Comparison of ENCODE assay signal across 8 cellular contexts in the genomic region with DNA sequence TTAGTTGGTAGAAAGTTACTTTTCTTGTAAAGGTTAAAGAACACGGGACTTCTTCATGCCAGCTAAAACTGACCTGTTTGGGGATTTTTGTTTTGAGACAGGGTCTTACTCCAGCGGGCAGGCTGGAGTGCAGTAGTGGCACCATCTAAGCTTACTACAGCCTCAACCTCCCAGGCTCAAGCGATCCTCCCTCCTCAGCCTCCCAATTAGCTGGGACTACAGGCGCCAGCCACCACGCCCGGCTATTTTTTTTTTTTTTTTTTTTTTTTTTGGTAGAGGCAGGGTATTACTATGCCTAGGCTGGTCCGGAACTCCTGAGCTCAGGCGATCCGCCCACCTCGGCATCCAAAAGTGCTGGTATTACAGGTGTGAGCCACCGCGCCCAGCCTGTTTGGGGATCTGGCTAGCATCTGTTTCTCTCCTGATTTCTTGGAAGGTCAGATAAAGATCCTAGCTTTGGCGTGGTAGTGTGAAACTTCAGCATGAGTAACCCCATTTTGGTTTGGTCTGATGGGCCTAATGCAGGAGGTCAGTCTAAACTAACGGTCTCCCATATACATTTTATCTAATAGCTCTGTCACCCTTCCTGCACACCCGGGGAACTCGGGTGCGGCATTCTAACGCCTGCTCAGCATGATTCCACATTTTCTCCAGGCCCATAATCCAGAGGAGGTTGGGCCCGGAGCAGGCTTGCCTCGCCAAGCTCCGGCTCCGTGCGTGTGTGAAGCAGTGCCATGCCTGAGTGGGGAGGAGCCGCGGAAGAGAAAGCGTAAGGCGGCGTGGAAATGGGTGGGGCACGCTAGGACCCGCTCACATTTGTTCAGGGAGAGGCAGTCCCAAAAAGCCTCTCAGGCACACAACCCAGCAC.
DNase-seq lines count a peak whose midpoint lies in the region; ATAC-seq and TF ChIP-seq lines count a peak whose summit lies in the region.

No MANE protein-coding gene starts in this region.

- TF ChIP-seq CTCF in AG04449 (IDR thresholded peaks at IDR 0.05; ENCODE audit: insufficient read depth, low read length, missing control alignments): no peak

- H3K36me3 ChIP-seq in mucosa of rectum (ENCODE audit: control insufficient read depth in 2 of 2, insufficient read depth in 2 of 2, low read length in 2 of 2): peaks cover 15 to 22% of the 10 kb centered on the region in 2 donors

- CTCF ChIA-PET in AG04449 (lab: Yijun Ruan, JAX): interaction anchor here (0.6 to 4.8 kb wide), 7 partner anchors 9 to 100 kb away, joined by 3 to 39 read pairs (median 4); a partner anchor contains a TSS

- POLR2A ChIA-PET in AG04449 (lab: Yijun Ruan, JAX): interaction anchor here (1.1 to 3.3 kb wide), 7 partner anchors 11 to 99 kb away, joined by 3 to 24 read pairs (median 5); a partner anchor contains a TSS

- no peak for DNase-seq in AG04449 (ENCODE audit: low read depth, low spot score)
- peak; percentile 72 for DNase-seq in NCI-H69 (lab: John Stamatoyannopoulos, UW)
- peak; percentile 52 for DNase-seq in activated CD8-positive, alpha-beta memory T cell treated with anti-CD3 and anti-CD28 coated beads, Interleukin-2, amount 50 U/mL, for 1 hour (ENCODE audit: extremely low read depth)
- DNase-seq in epithelial cell of prostate (ENCODE audit: low read depth, low spot score): no peak
- peak; percentile 44 for DNase-seq in stimulated activated CD8-positive, alpha-beta memory T cell treated with anti-CD3 and anti-CD28 coated beads, Interleukin-7, amount 100 ng/mL, for 24 hours (ENCODE audit: low read depth)

- H3K4me1 ChIP-seq in mucosa of rectum (ENCODE audit: control insufficient read depth in 2 of 2, insufficient read depth in 2 of 2, low read length in 2 of 2): peaks cover 16 to 23% of the 10 kb centered on the region in 2 donors

- peak; percentile 41 for ATAC-seq in GM18517 (IDR thresholded peaks at IDR 0.05; ENCODE audit: unreplicated experiment)
- ATAC-seq in HG03039 (IDR thresholded peaks at IDR 0.05; ENCODE audit: unreplicated experiment): peak; percentile 46

- peak overlapping the region; percentile 92 to 100 for H3K9ac ChIP-seq in mucosa of rectum (ENCODE audit: low read depth in 1 of 2, low read length in 2 of 2)

- H3K4me3 ChIP-seq in AG04449 (ENCODE audit: low read depth, low read length): peak overlapping the region; percentile 87
- peak overlapping the region; percentile 96 for H3K4me3 ChIP-seq in mucosa of rectum (ENCODE audit: low read length in 2 of 2)

- peak overlapping the region; percentile 95 for H3K27ac ChIP-seq in epithelial cell of prostate
- peak overlapping the region; percentile 95 to 100 for H3K27ac ChIP-seq in mucosa of rectum (ENCODE audit: low read depth in 2 of 2, low read length in 2 of 2)

- H3K27me3 ChIP-seq in mucosa of rectum (ENCODE audit: control insufficient read depth in 2 of 2, insufficient read depth in 2 of 2, low read length in 2 of 2): no peaks in the 10 kb centered on the region

- no peaks in the 10 kb centered on the region for H3K9me3 ChIP-seq in mucosa of rectum (ENCODE audit: control insufficient read depth in 2 of 2, low read length in 2 of 2)

Comparison
In these comparisons a context has a peak if more than half of its experiments do, and no peak if none do; other contexts are left out.
1. DNase-seq: peak in NCI-H69 (single experiment), activated CD8-positive, alpha-beta memory T cell treated with anti-CD3 and anti-CD28 coated beads, Interleukin-2, amount 50 U/mL, for 1 hour (single experiment) and stimulated activated CD8-positive, alpha-beta memory T cell treated with anti-CD3 and anti-CD28 coated beads, Interleukin-7, amount 100 ng/mL, for 24 hours (single experiment); none in AG04449 (single experiment) and epithelial cell of prostate (single experiment).